ENCODE assay signal across 8 cellular contexts in genomic region chr20:21511850-21512633, GRCh38. TPM values are rescaled to one million over a fixed set of nuclear protein-coding genes. Genes with fewer than 3 reads are reported as not detected.
DNase-seq lines count a peak whose midpoint lies in the region; ATAC-seq and TF ChIP-seq lines count a peak whose summit lies in the region.

No MANE protein-coding gene starts in this region.

- peaks cover 0 to 31% (median 17%) of the 10 kb centered on the region in 7 donors for H3K9me3 Mint-ChIP-seq in CD14-positive monocyte

- H3K27ac Mint-ChIP-seq in CD14-positive monocyte = no peak overlapping the region

- no peak overlapping the region for H3K4me3 ChIP-seq in endocrine pancreas (ENCODE audit: control insufficient read depth, insufficient read depth, low read length)
- H3K4me3 ChIP-seq in neuron (ENCODE audit: low read length) = peak overlapping the region; percentile 36

- peaks cover 37% of the 10 kb centered on the region for H3K4me1 Mint-ChIP-seq in CD14-positive monocyte

- DNase-seq in CD14-positive monocyte (ENCODE audit: low spot score) (no peak), NCI-H526 treated with DMSO at 0.1 percent for 48 hours (lab: John Stamatoyannopoulos, UW) (peak; percentile 43), NCI-H1105 treated with DMSO at 0.1 percent for 48 hours (lab: John Stamatoyannopoulos, UW) (no peak), RKO (ENCODE audit: low spot score) (no peak)

- ATAC-seq in GM21576 (IDR thresholded peaks at IDR 0.05; ENCODE audit: unreplicated experiment) = no peak
- ATAC-seq in GM19035 (IDR thresholded peaks at IDR 0.05; ENCODE audit: unreplicated experiment) = no peak

- H3K36me3 ChIP-seq in endocrine pancreas (ENCODE audit: control insufficient read depth, insufficient read depth, low read length) (peaks cover 3% of the 10 kb centered on the region), neuron (ENCODE audit: insufficient read depth, low read length) (no peaks in the 10 kb centered on the region)

- no peak overlapping the region for H2AFZ ChIP-seq in neuron (ENCODE audit: low read depth, low read length)

- intact Hi-C loops in CD14-positive monocyte (cut with micrococcal nuclease) = no loop called here

- H3K4me1 ChIP-seq in endocrine pancreas (ENCODE audit: control insufficient read depth, insufficient read depth, low read length) = no peaks in the 10 kb centered on the region
- peaks cover 40% of the 10 kb centered on the region for H3K4me1 ChIP-seq in neuron (ENCODE audit: insufficient read depth, low read length)

- H3K9me3 ChIP-seq in endocrine pancreas (ENCODE audit: control insufficient read depth, low read length) (no peaks in the 10 kb centered on the region), neuron (ENCODE audit: low read length) (no peaks in the 10 kb centered on the region)

- H3K9ac ChIP-seq in endocrine pancreas (ENCODE audit: control insufficient read depth, insufficient read depth, low read length) = peak overlapping the region; percentile 84

- peaks cover 92 to 98% (median 96%) of the 10 kb centered on the region in 3 donors for H3K27me3 Mint-ChIP-seq in CD14-positive monocyte (ENCODE audit: low read depth in 3 of 3)

- no peaks in the 10 kb centered on the region for H3K27me3 ChIP-seq in endocrine pancreas (ENCODE audit: control insufficient read depth, insufficient read depth, low read length)
- peaks cover 68% of the 10 kb centered on the region for H3K27me3 ChIP-seq in neuron (ENCODE audit: insufficient read depth, low read length)

- peaks cover 0 to 4% of the 10 kb centered on the region in 2 donors for H3K36me3 Mint-ChIP-seq in CD14-positive monocyte

- TF ChIP-seq CTCF in CD14-positive monocyte (IDR thresholded peaks at IDR 0.05) = no peak

- H3K4me3 Mint-ChIP-seq in CD14-positive monocyte = peak overlapping the region; percentile 39 to 85

RNA-seq across cellular contexts. Expression of gene NKX2-2, which starts 1.8 kb away (rescaled TPM):
- not detected for polyA plus RNA-seq in CD14-positive monocyte
